ENCODE assay signal across 8 cellular contexts in genomic region chr2:200944467-200945394, GRCh38. TPM values are rescaled to one million over a fixed set of nuclear protein-coding genes. Genes with fewer than 3 reads are reported as not detected.
DNase-seq lines count a peak whose midpoint lies in the region; ATAC-seq and TF ChIP-seq lines count a peak whose summit lies in the region.

No MANE protein-coding gene starts in this region.

- no peaks in the 10 kb centered on the region for H3K27me3 ChIP-seq in SK-N-SH (ENCODE audit: insufficient read depth)

- intact Hi-C loops in posterior vena cava (cut with DNase I): no loop called here

- POLR2A ChIA-PET in GM10248 (lab: Yijun Ruan, JAX) (no interaction called here), SK-N-SH (lab: Yijun Ruan, JAX) (no interaction called here)

- CTCF ChIA-PET in GM10248 (lab: Yijun Ruan, JAX) (interaction anchor here (0.7 to 2.4 kb wide), 10 partner anchors 9 to 238 kb away, joined by 3 to 5 read pairs (median 4); partner anchors contain the start of gene CASP10), SK-N-SH (lab: Yijun Ruan, JAX) (interaction anchor here (0.7 to 1.3 kb wide), 2 partner anchors 125 to 213 kb away, joined by 3 read pairs; no protein-coding TSS in a partner anchor)

- no peaks in the 10 kb centered on the region for H4K20me1 ChIP-seq in SK-N-SH (ENCODE audit: insufficient read depth)

- no peaks in the 10 kb centered on the region for H3K9me3 ChIP-seq in SK-N-SH

- H3K4me1 Mint-ChIP-seq in central memory CD8-positive, alpha-beta T cell: peaks cover 13% of the 10 kb centered on the region

- TF ChIP-seq CTCF in GM10248 (IDR thresholded peaks at IDR 0.05; ENCODE audit: control extremely low read depth, extremely low read depth, low read depth, missing control alignments) (no peak), SK-N-SH (IDR thresholded peaks at IDR 0.05) (no peak)

- peaks cover 41% of the 10 kb centered on the region for H3K36me3 Mint-ChIP-seq in central memory CD8-positive, alpha-beta T cell (ENCODE audit: insufficient read depth)

- peak overlapping the region in 1 of 2 experiments; percentile 69; a peak in 2 of 4 replicates for H3K27ac ChIP-seq in SK-N-SH (ENCODE audit: low read depth in 2 of 2, low read length in 1 of 2)

- H3K79me2 ChIP-seq in SK-N-SH (ENCODE audit: insufficient read depth): no peaks in the 10 kb centered on the region

- peaks cover 31% of the 10 kb centered on the region for H3F3A ChIP-seq in SK-N-SH (replicated peaks; ENCODE audit: insufficient read depth)

- no peak overlapping the region for H3K4me3 ChIP-seq in SK-N-SH (ENCODE audit: low read depth in 2 of 2, low read length in 1 of 2)

- H3K27me3 Mint-ChIP-seq in central memory CD8-positive, alpha-beta T cell: no peaks in the 10 kb centered on the region

- 61% methylated on average over 10 of the region's 12 CpGs for WGBS in SK-N-SH (ENCODE audit: low lambda C conversion rate)

- H3K9me2 ChIP-seq in SK-N-SH: no peaks in the 10 kb centered on the region

- peak overlapping the region; percentile 42; the same call in 1 of the 2 replicates for H3K4me2 ChIP-seq in SK-N-SH

- DNase-seq in GM10248 (ENCODE audit: extremely low spot score) (peak; percentile 34), SK-N-SH (no peak), globus pallidus (ENCODE audit: low spot score) (no peak), COR-L47 (lab: John Stamatoyannopoulos, UW) (no peak), posterior vena cava (ENCODE audit: low spot score) (no peak)
- no peak for DNase-seq in central memory CD8-positive, alpha-beta T cell (ENCODE audit: low spot score in 2 of 2)
- DNase-seq in stimulated activated CD4-positive, alpha-beta T cell treated with anti-CD3 and anti-CD28 coated beads, Interleukin-12 subunit alpha, Interleukin-12 subunit beta, amount 100 ng/mL, for 48 hours (ENCODE audit: low read depth in 2 of 3, low spot score in 1 of 3): peak; percentile 60 to 66 (median 66)
- no peak for DNase-seq in effector CD4-positive, alpha-beta T cell

- H3K4me1 ChIP-seq in SK-N-SH (ENCODE audit: control insufficient read depth in 1 of 2, insufficient read depth in 2 of 2, low read depth in 1 of 2, low read length in 1 of 2): no peaks in the 10 kb centered on the region; a peak in 1 of 4 replicates

- H3K27ac Mint-ChIP-seq in central memory CD8-positive, alpha-beta T cell (ENCODE audit: low read depth): peak overlapping the region; percentile 74

- peaks cover 47 to 61% of the 10 kb centered on the region in 2 experiments for H3K36me3 ChIP-seq in SK-N-SH (replicated peaks in 1 of 2; ENCODE audit: control insufficient read depth in 1 of 2, insufficient read depth in 2 of 2, low read length in 1 of 2)

- no peak for ATAC-seq in central memory CD8-positive, alpha-beta T cell (replicated peaks; ENCODE audit: extremely low read depth, poor library complexity, severe bottlenecking)

- no peaks in the 10 kb centered on the region for H3K9me3 Mint-ChIP-seq in central memory CD8-positive, alpha-beta T cell

- no peak for TF ChIP-seq EP300 in SK-N-SH (IDR thresholded peaks at IDR 0.05; ENCODE audit: borderline replicate concordance in 1 of 2, low read depth in 1 of 2, low read length in 1 of 2)

- H2AFZ ChIP-seq in SK-N-SH (ENCODE audit: low read depth): peak overlapping the region; percentile 30; the same call in 1 of the 2 replicates

- no peak overlapping the region for H3K4me3 Mint-ChIP-seq in central memory CD8-positive, alpha-beta T cell

- peak overlapping the region; percentile 2; the same call in 1 of the 2 replicates for H3K9ac ChIP-seq in SK-N-SH

- no peak for TF ChIP-seq RAD21 in SK-N-SH (IDR thresholded peaks at IDR 0.05; ENCODE audit: low read length)

TF ChIP-seq in SK-N-SH, 30 proteins besides CTCF, POLR2A, EP300 and RAD21:
- TF ChIP-seq, protein P1, sequence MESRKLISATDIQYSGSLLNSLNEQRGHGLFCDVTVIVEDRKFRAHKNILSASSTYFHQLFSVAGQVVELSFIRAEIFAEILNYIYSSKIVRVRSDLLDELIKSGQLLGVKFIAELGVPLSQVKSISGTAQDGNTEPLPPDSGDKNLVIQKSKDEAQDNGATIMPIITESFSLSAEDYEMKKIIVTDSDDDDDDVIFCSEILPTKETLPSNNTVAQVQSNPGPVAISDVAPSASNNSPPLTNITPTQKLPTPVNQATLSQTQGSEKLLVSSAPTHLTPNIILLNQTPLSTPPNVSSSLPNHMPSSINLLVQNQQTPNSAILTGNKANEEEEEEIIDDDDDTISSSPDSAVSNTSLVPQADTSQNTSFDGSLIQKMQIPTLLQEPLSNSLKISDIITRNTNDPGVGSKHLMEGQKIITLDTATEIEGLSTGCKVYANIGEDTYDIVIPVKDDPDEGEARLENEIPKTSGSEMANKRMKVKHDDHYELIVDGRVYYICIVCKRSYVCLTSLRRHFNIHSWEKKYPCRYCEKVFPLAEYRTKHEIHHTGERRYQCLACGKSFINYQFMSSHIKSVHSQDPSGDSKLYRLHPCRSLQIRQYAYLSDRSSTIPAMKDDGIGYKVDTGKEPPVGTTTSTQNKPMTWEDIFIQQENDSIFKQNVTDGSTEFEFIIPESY (IDR thresholded peaks at IDR 0.05; ENCODE audit: borderline replicate concordance, low read depth): no peak
- no peak for TF ChIP-seq SIN3A (IDR thresholded peaks at IDR 0.05; ENCODE audit: borderline replicate concordance, low read depth, low read length)
- TF ChIP-seq, protein P2, sequence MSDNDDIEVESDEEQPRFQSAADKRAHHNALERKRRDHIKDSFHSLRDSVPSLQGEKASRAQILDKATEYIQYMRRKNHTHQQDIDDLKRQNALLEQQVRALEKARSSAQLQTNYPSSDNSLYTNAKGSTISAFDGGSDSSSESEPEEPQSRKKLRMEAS (IDR thresholded peaks at IDR 0.05; ENCODE audit: low read depth): 0 out of 2 replicates have a peak, but pooled peaks have one; percentile 21
- TF ChIP-seq NFIC (IDR thresholded peaks at IDR 0.05; ENCODE audit: borderline replicate concordance): no peak
- peak; percentile 72 for TF ChIP-seq JUND (IDR thresholded peaks at IDR 0.05)
- TF ChIP-seq FOSL2 (IDR thresholded peaks at IDR 0.05; ENCODE audit: borderline replicate concordance, low read depth): peak; percentile 91
- no peak for TF ChIP-seq RFX5 (IDR thresholded peaks at IDR 0.05; ENCODE audit: low read length)
- TF ChIP-seq SMC3 (IDR thresholded peaks at IDR 0.05; ENCODE audit: low read depth, low read length): no peak

RNA-seq across cellular contexts. Expression of gene ORC2, which starts 18.7 kb away (rescaled TPM):
- polyA plus RNA-seq in SK-N-SH (2012; rRNA removed): 3.4 and 3.9 TPM in 2 replicates
- 5.3 and 5.7 TPM in 2 replicates for polyA plus RNA-seq in SK-N-SH (2012; cell fraction: cytosol; rRNA removed)
- 5.7 and 12.3 TPM in 2 replicates for polyA plus RNA-seq in SK-N-SH (2012; cell fraction: nucleus; rRNA removed)
- total RNA-seq in posterior vena cava: 10 to 100 TPM; 19.2 to 21.3 TPM

RNA-seq across cellular contexts. Expression of gene NIF3L1, which starts 55.6 kb away (rescaled TPM):
- polyA plus RNA-seq in SK-N-SH (2012; rRNA removed): 52.4 and 77.6 TPM in 2 replicates
- polyA plus RNA-seq in SK-N-SH (2012; cell fraction: cytosol; rRNA removed): 59.5 and 64.1 TPM in 2 replicates
- 42.3 and 75.9 TPM in 2 replicates for polyA plus RNA-seq in SK-N-SH (2012; cell fraction: nucleus; rRNA removed)
- 10 to 100 TPM; 19.0 to 19.1 TPM for total RNA-seq in posterior vena cava

RNA-seq across cellular contexts. Expression of gene PPIL3, which starts 55.9 kb away (rescaled TPM):
- polyA plus RNA-seq in SK-N-SH (2012; rRNA removed): 44.9 and 56.5 TPM in 2 replicates
- 68.0 and 81.8 TPM in 2 replicates for polyA plus RNA-seq in SK-N-SH (2012; cell fraction: cytosol; rRNA removed)
- 38.0 and 83.2 TPM in 2 replicates for polyA plus RNA-seq in SK-N-SH (2012; cell fraction: nucleus; rRNA removed)
- total RNA-seq in posterior vena cava: 10 to 100 TPM; 18.0 to 20.6 TPM

Comparison
In these comparisons a context has a peak if more than half of its experiments do, and no peak if none do; other contexts are left out.
1. DNase-seq: peak in GM10248 (single experiment) and stimulated activated CD4-positive, alpha-beta T cell treated with anti-CD3 and anti-CD28 coated beads, Interleukin-12 subunit alpha, Interleukin-12 subunit beta, amount 100 ng/mL, for 48 hours (3 of 3); none in SK-N-SH (single experiment), central memory CD8-positive, alpha-beta T cell (0 of 2), globus pallidus (single experiment), COR-L47 (single experiment), effector CD4-positive, alpha-beta T cell (single experiment) and posterior vena cava (single experiment).